8 cellular contexts compared by ENCODE assay signal in genomic region chr12:122079532-122080081, GRCh38. TPM values are rescaled to one million over a fixed set of nuclear protein-coding genes. Genes with fewer than 3 reads are reported as not detected.
DNase-seq lines count a peak whose midpoint lies in the region; ATAC-seq and TF ChIP-seq lines count a peak whose summit lies in the region.

No MANE protein-coding gene starts in this region.

- H3K9me3 ChIP-seq in body of pancreas: no peaks in the 10 kb centered on the region
- no peaks in the 10 kb centered on the region for H3K9me3 ChIP-seq in lung (ENCODE audit: control insufficient read depth in 2 of 2, insufficient read depth in 1 of 2, low read length in 1 of 2)
- H3K9me3 ChIP-seq in upper lobe of right lung: no peaks in the 10 kb centered on the region

- H3K27ac ChIP-seq in body of pancreas: peak overlapping the region; percentile 81 to 92 (median 85)
- peak overlapping the region; percentile 88 to 95 for H3K27ac ChIP-seq in lung (ENCODE audit: low read depth in 1 of 2, low read length in 1 of 2)
- H3K27ac ChIP-seq in upper lobe of right lung: peak overlapping the region; percentile 87

- TF ChIP-seq CTCF in body of pancreas (IDR thresholded peaks at IDR 0.05) (no peak), lung (IDR thresholded peaks at IDR 0.05; ENCODE audit: control extremely low read depth, extremely low read depth) (no peak), upper lobe of right lung (IDR thresholded peaks at IDR 0.05) (no peak)

- peak in 1 of 3 donors; percentile 7 for TF ChIP-seq POLR2A in body of pancreas (IDR thresholded peaks at IDR 0.05)

- H3K36me3 ChIP-seq in body of pancreas (replicated peaks in 1 of 2; ENCODE audit: insufficient read depth in 1 of 2, low read depth in 2 of 2): no peaks in the 10 kb centered on the region
- H3K36me3 ChIP-seq in lung (ENCODE audit: control insufficient read depth in 2 of 2, insufficient read depth in 2 of 2, low read length in 2 of 2): peaks cover 0 to 5% of the 10 kb centered on the region in 2 donors
- peaks cover 6% of the 10 kb centered on the region for H3K36me3 ChIP-seq in upper lobe of right lung

- peaks cover 44% of the 10 kb centered on the region for H3K4me1 ChIP-seq in body of pancreas
- peaks cover 15 to 18% of the 10 kb centered on the region in 2 donors for H3K4me1 ChIP-seq in lung (ENCODE audit: control insufficient read depth in 2 of 2, insufficient read depth in 2 of 2, low read length in 2 of 2)
- peaks cover 34% of the 10 kb centered on the region for H3K4me1 ChIP-seq in upper lobe of right lung

- intact Hi-C loops in body of pancreas (cut with DNase I): no loop called here
- intact Hi-C loops in upper lobe of right lung (cut with DNase I): no loop called here

- DNase-seq in COR-L47 (lab: John Stamatoyannopoulos, UW) (peak; percentile 7), M059J (ENCODE audit: low read depth) (peak; percentile 28), body of pancreas (peak in 2 of 4 donors; percentile 38 to 42), lung (ENCODE audit: low spot score) (no peak), upper lobe of right lung (peak; percentile 66), AG08396 (ENCODE audit: low spot score) (no peak)

- 0% methylated on average over 11 to 13 of the region's 13 CpGs for WGBS in body of pancreas, 2 donors
- 1 to 2% methylated on average over 13 of the region's 13 CpGs for WGBS in lung, 2 donors

- ATAC-seq in body of pancreas (no peak), lung (ENCODE audit: insufficient read depth, low FRiP score) (no peak), upper lobe of right lung (no peak), HG02885 (IDR thresholded peaks at IDR 0.05; ENCODE audit: poor library complexity, unreplicated experiment) (no peak), HG03354 (IDR thresholded peaks at IDR 0.05; ENCODE audit: poor library complexity, severe bottlenecking, unreplicated experiment) (no peak)

- H3K4me3 ChIP-seq in body of pancreas (peak overlapping the region; percentile 42 to 95), lung (peak overlapping the region; percentile 87), upper lobe of right lung (peak overlapping the region; percentile 81)

- H3K27me3 ChIP-seq in body of pancreas: no peaks in the 10 kb centered on the region
- no peaks in the 10 kb centered on the region for H3K27me3 ChIP-seq in lung (ENCODE audit: control insufficient read depth, insufficient read depth)
- H3K27me3 ChIP-seq in upper lobe of right lung: no peaks in the 10 kb centered on the region

RNA-seq across cellular contexts. Expression of gene MLXIP, which starts 1.1 kb away (rescaled TPM):
- 3.2 and 7.7 TPM in 2 replicates for total RNA-seq in M059J (2014; rRNA removed; shearing (Covaris generic))
- 10 to 100 TPM; 43.6 to 84.0 TPM for total RNA-seq in body of pancreas
- 10 to 100 TPM; 47.0 to 58.8 TPM for total RNA-seq in lung
- polyA plus RNA-seq in lung: 10 to 100 TPM; 29.1 to 30.5 TPM
- total RNA-seq in upper lobe of right lung: 57.4 TPM

RNA-seq across cellular contexts. Expression of gene BCL7A, which starts 57.9 kb away (rescaled TPM):
- 3.9 and 4.0 TPM in 2 replicates for total RNA-seq in M059J (2014; rRNA removed; shearing (Covaris generic))
- total RNA-seq in body of pancreas: 10 to 100 TPM; 19.1 to 25.2 TPM
- 10 to 100 TPM; 13.2 to 21.2 TPM for total RNA-seq in lung
- polyA plus RNA-seq in lung: 1 to 10 TPM; 3.4 to 4.5 TPM
- total RNA-seq in upper lobe of right lung: 11.4 TPM

Comparison
In these comparisons a context has a peak if more than half of its experiments do, and no peak if none do; other contexts are left out.
1. DNase-seq: peak in COR-L47 (single experiment), M059J (single experiment) and upper lobe of right lung (single experiment); none in lung (single experiment) and AG08396 (single experiment).
2. Peak in every context shown above with its lines, with median percentiles within 50 percentile points of each other: H3K27ac ChIP-seq and H3K4me3 ChIP-seq.